11 cellular contexts compared by ENCODE assay signal in genomic region chr2:237487496-237487895, GRCh38. TPM values are rescaled to one million over a fixed set of nuclear protein-coding genes. Genes with fewer than 3 reads are reported as not detected.
DNase-seq lines count a peak whose midpoint lies in the region; ATAC-seq and TF ChIP-seq lines count a peak whose summit lies in the region.
"Had no signal": no experiment of that assay in that cellular context is flagged by ENCODE, and none has a peak within 500 bp of the region (broad histone marks: within the 10 kb centered on the region; RNA-seq: fewer than 3 reads in every experiment).

No MANE protein-coding gene starts in this region.

- TF ChIP-seq CTCF in GM23338 (conservative IDR thresholded peaks at IDR 0.05; ENCODE audit: low read depth in 2 of 2): no peak
- TF ChIP-seq CTCF in mammary epithelial cell (conservative IDR thresholded peaks at IDR 0.05 in 1 of 2, IDR thresholded peaks at IDR 0.05 in 1 of 2; ENCODE audit: extremely low read depth in 1 of 2, insufficient read depth in 1 of 2, low read depth in 1 of 2, low read length in 2 of 2): no peak
- TF ChIP-seq CTCF in GM10248 (IDR thresholded peaks at IDR 0.05; ENCODE audit: control extremely low read depth, extremely low read depth, low read depth, missing control alignments): no peak

- BruUV-seq in mammary epithelial cell (replicated peaks; lab: Mats Ljungman, UMichigan): no TSS peak

- H3K9me2 ChIP-seq in GM23338 (ENCODE audit: insufficient read depth): no peaks in the 10 kb centered on the region

- H4K20me1 ChIP-seq in GM23338 (replicated peaks; ENCODE audit: insufficient read depth) (no peaks in the 10 kb centered on the region), mammary epithelial cell (ENCODE audit: insufficient read depth, low read length) (no peaks in the 10 kb centered on the region)

- H3K9me3 Mint-ChIP-seq in GM23338: peaks cover 20% of the 10 kb centered on the region

- H3K4me3 ChIP-seq in GM23338 (peak overlapping the region; percentile 79), mammary epithelial cell (replicated peaks in 1 of 3; ENCODE audit: insufficient read depth in 1 of 3, low read depth in 2 of 3, low read length in 3 of 3) (peak overlapping the region; percentile 48 to 72 (median 67)), iPS-15b (ENCODE audit: low read depth, low read length) (peak overlapping the region; percentile 87), skeletal muscle satellite cell (ENCODE audit: low read length) (peak overlapping the region; percentile 92)

- in situ Hi-C loops in mammary epithelial cell (cut with MboI; ENCODE audit: low sequenced_read_pairs in 2 of 2): no loop called here

- H3F3A ChIP-seq in GM23338 (replicated peaks; ENCODE audit: low read depth): no peaks in the 10 kb centered on the region

- peaks cover 41% of the 10 kb centered on the region for H3K4me1 Mint-ChIP-seq in GM23338
- H3K4me1 Mint-ChIP-seq: activated CD4-positive, alpha-beta T cell treated with anti-CD3 and anti-CD28 coated beads, Interleukin-2, amount 10 ng/mL, durations not matched to agents 7 days and 5 days; activated naive CD8-positive, alpha-beta T cell treated with anti-CD3 and anti-CD28 coated beads, Interleukin-2, amount 10 ng/mL, durations not matched to agents 7 days and 5 days had no signal

- H3K4me1 ChIP-seq in GM23338 (ENCODE audit: insufficient read depth) (peaks cover 36% of the 10 kb centered on the region), mammary epithelial cell (ENCODE audit: insufficient read depth, low read length) (peaks cover 37% of the 10 kb centered on the region), iPS-15b (ENCODE audit: control insufficient read depth, insufficient read depth, low read length) (peaks cover 9% of the 10 kb centered on the region), skeletal muscle satellite cell (ENCODE audit: control insufficient read depth, insufficient read depth, low read length) (peaks cover 67% of the 10 kb centered on the region)

- peaks cover 36% of the 10 kb centered on the region for H3K27me3 Mint-ChIP-seq in GM23338 (ENCODE audit: insufficient read depth, low read depth, poor library complexity)

- H3K36me3 ChIP-seq in GM23338 (ENCODE audit: insufficient read depth) (peaks cover 4% of the 10 kb centered on the region; the same call in 1 of the 2 replicates), mammary epithelial cell (ENCODE audit: insufficient read depth, low read length) (no peaks in the 10 kb centered on the region), iPS-15b (ENCODE audit: control insufficient read depth, insufficient read depth, low read length) (no peaks in the 10 kb centered on the region), skeletal muscle satellite cell (ENCODE audit: insufficient read depth, low read length) (peaks cover 47% of the 10 kb centered on the region)

- H3K27ac ChIP-seq in GM23338 (ENCODE audit: low read depth): no peak overlapping the region
- H3K27ac ChIP-seq in mammary epithelial cell (ENCODE audit: insufficient read depth, low read depth, low read length): no peak overlapping the region

- peak overlapping the region; percentile 26 for H3K9ac ChIP-seq in mammary epithelial cell (ENCODE audit: insufficient read depth, low read length)
- peak overlapping the region; percentile 54 for H3K9ac ChIP-seq in iPS-15b (ENCODE audit: low read depth, low read length)
- H3K9ac ChIP-seq in skeletal muscle satellite cell (ENCODE audit: low read depth, low read length): peak overlapping the region; percentile 98

- H3K27ac Mint-ChIP-seq in GM23338: no peak overlapping the region
- H3K27ac Mint-ChIP-seq: activated CD4-positive, alpha-beta T cell treated with anti-CD3 and anti-CD28 coated beads, Interleukin-2, amount 10 ng/mL, durations not matched to agents 7 days and 5 days; activated naive CD8-positive, alpha-beta T cell treated with anti-CD3 and anti-CD28 coated beads, Interleukin-2, amount 10 ng/mL, durations not matched to agents 7 days and 5 days had no signal

- H3K4me2 ChIP-seq in GM23338 (peak overlapping the region; percentile 89), mammary epithelial cell (ENCODE audit: insufficient read depth, low read depth, low read length) (peak overlapping the region; percentile 99), skeletal muscle satellite cell (ENCODE audit: low read length) (peak overlapping the region; percentile 97)

- peak overlapping the region; percentile 97 for H2AFZ ChIP-seq in GM23338
- H2AFZ ChIP-seq in mammary epithelial cell (ENCODE audit: low read depth, low read length): peak overlapping the region; percentile 90

- dilution Hi-C loops in mammary epithelial cell (cut with HindIII; ENCODE audit: low sequenced_read_pairs): no loop called here

- intact Hi-C loops in mammary epithelial cell (cut with micrococcal nuclease): loop anchor here (10.0 kb wide), 1 partner anchor 193 kb away; no protein-coding TSS in a partner anchor

- WGBS in mammary epithelial cell (ENCODE audit: low coverage, missing lambda C conversion rate): 79% methylated on average over 6 of the region's 14 CpGs

- CTCF ChIA-PET in mammary epithelial cell (lab: Charles Lee; ENCODE audit: low non-redundant PET) (interaction anchor here (1.2 kb wide), 1 partner anchor 13 kb away, joined by 3 read pairs; no protein-coding TSS in a partner anchor), GM10248 (lab: Yijun Ruan, JAX) (no interaction called here)

- peaks cover 41% of the 10 kb centered on the region for H3K27me3 ChIP-seq in GM23338 (ENCODE audit: insufficient read depth)
- H3K27me3 ChIP-seq in mammary epithelial cell (ENCODE audit: insufficient read depth, low read length): no peaks in the 10 kb centered on the region
- H3K27me3 ChIP-seq in iPS-15b (ENCODE audit: control insufficient read depth, insufficient read depth, low read length): peaks cover 58% of the 10 kb centered on the region
- H3K27me3 ChIP-seq in skeletal muscle satellite cell (ENCODE audit: control insufficient read depth, insufficient read depth, low read length): no peaks in the 10 kb centered on the region

- peak; percentile 10; the same call in 2 of the 3 replicates for ATAC-seq in GM23338

- H3K4me3 Mint-ChIP-seq in GM23338: peak overlapping the region; percentile 80
- H3K4me3 Mint-ChIP-seq: activated CD4-positive, alpha-beta T cell treated with anti-CD3 and anti-CD28 coated beads, Interleukin-2, amount 10 ng/mL, durations not matched to agents 7 days and 5 days; activated naive CD8-positive, alpha-beta T cell treated with anti-CD3 and anti-CD28 coated beads, Interleukin-2, amount 10 ng/mL, durations not matched to agents 7 days and 5 days had no signal

- peaks cover 21% of the 10 kb centered on the region for H3K36me3 Mint-ChIP-seq in GM23338 (ENCODE audit: low read depth)
- H3K36me3 Mint-ChIP-seq: activated naive CD8-positive, alpha-beta T cell treated with anti-CD3 and anti-CD28 coated beads, Interleukin-2, amount 10 ng/mL, durations not matched to agents 7 days and 5 days had no signal

- POLR2A ChIA-PET in GM10248 (lab: Yijun Ruan, JAX): no interaction called here

- no peak for DNase-seq in GM23338 (ENCODE audit: low spot score)
- DNase-seq in mammary epithelial cell: no peak
- DNase-seq in GM10248 (ENCODE audit: extremely low spot score): no peak
- DNase-seq in RKO (ENCODE audit: low spot score): no peak
- DNase-seq in SKM-1 treated with dmso at 0.1 percent for 144 hours (lab: John Stamatoyannopoulos, UW; ENCODE audit: unreplicated experiment): no peak
- no peak for DNase-seq in cerebellar nuclear complex (lab: John Stamatoyannopoulos, UW)
- DNase-seq: activated CD4-positive, alpha-beta T cell treated with anti-CD3 and anti-CD28 coated beads, Interleukin-2, amount 10 ng/mL, durations not matched to agents 7 days and 5 days; activated naive CD8-positive, alpha-beta T cell treated with anti-CD3 and anti-CD28 coated beads, Interleukin-2, amount 10 ng/mL, durations not matched to agents 7 days and 5 days; KG1 had no signal

- H3K79me2 ChIP-seq in GM23338 (replicated peaks; ENCODE audit: insufficient read depth) (0 out of 2 replicates have a peak, but pooled peaks cover 3% of the 10 kb centered on the region), mammary epithelial cell (ENCODE audit: insufficient read depth, low read length) (peaks cover 3% of the 10 kb centered on the region)

- H3K9me3 ChIP-seq in mammary epithelial cell (replicated peaks; ENCODE audit: insufficient read depth, low read length) (peaks cover 13% of the 10 kb centered on the region), iPS-15b (ENCODE audit: control insufficient read depth, insufficient read depth, low read length) (peaks cover 5% of the 10 kb centered on the region), skeletal muscle satellite cell (replicated peaks; ENCODE audit: low read length) (peaks cover 12% of the 10 kb centered on the region)

TF ChIP-seq in GM23338, 12 proteins besides CTCF, POLR2A, EP300 and RAD21 (continues in another document):
- TF ChIP-seq NANOG (IDR thresholded peaks at IDR 0.05; ENCODE audit: borderline replicate concordance) (no peak), ZNF331 (CRISPR knock-in tag; IDR thresholded peaks at IDR 0.05; ENCODE audit: low read depth) (no peak), CREB1 (CRISPR knock-in tag; IDR thresholded peaks at IDR 0.05; ENCODE audit: low read depth) (no peak), EZH2 (IDR thresholded peaks at IDR 0.05; ENCODE audit: low read depth, unreplicated experiment) (no peak), STAT1 (IDR thresholded peaks at IDR 0.05; ENCODE audit: unreplicated experiment) (no peak), ZNF114 (CRISPR knock-in tag; IDR thresholded peaks at IDR 0.05) (no peak)

RNA-seq across cellular contexts. Expression of gene MLPH, which starts 0.4 kb away (rescaled TPM):
- total RNA-seq in GM23338 (2014; rRNA removed; shearing (Covaris generic)): 15.7 and 16.5 TPM in 2 replicates
- 13.6 and 14.7 TPM in 2 replicates for polyA plus RNA-seq in GM23338 (2016; fragmentation: Nextera tagmentation; extraction: Ambion mirVana)
- 1 to 10 TPM; 2.8 to 7.2 TPM for total RNA-seq in mammary epithelial cell
- polyA plus RNA-seq in mammary epithelial cell: 16.1 TPM
- 24.1 TPM for polyA minus RNA-seq in mammary epithelial cell
- 24.7 and 53.0 TPM in 2 replicates for total RNA-seq in skeletal muscle satellite cell (2012; rRNA removed)
- total RNA-seq: activated CD4-positive, alpha-beta T cell treated with anti-CD3 and anti-CD28 coated beads, Interleukin-2, amount 10 ng/mL, durations not matched to agents 7 days and 5 days; activated naive CD8-positive, alpha-beta T cell treated with anti-CD3 and anti-CD28 coated beads, Interleukin-2, amount 10 ng/mL, durations not matched to agents 7 days and 5 days had no signal

Comparison
In these comparisons a context has a peak if more than half of its experiments do, and no peak if none do; other contexts are left out.
1. H3K9ac ChIP-seq: peak in every context shown above with its lines; median percentile 98 in skeletal muscle satellite cell; 54 in iPS-15b; 26 in mammary epithelial cell.